1 cellular context compared by ENCODE assay signal in the genomic region with DNA sequence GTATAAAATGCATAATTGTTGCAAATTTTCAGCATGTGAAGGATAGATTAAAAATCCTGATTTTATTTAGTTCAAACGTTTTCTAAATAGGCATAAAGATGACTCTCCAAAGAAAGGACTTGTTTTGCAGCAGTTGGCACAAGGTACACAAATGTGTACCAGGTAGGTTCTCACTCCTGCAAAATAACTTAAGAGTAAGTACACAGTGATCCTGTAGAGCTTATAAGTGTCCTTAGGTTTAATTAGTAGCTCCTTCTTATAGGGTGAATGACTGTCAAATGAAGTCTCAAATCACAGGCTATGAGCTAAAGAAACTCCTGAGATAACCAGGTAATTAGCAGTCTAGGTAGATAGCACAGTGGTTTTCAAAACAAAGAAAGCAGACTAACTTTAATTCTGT.
TF ChIP-seq lines count a peak whose summit lies in the region.

No MANE protein-coding gene starts in this region.

TF ChIP-seq in GM23338, 12 proteins besides CTCF, POLR2A, EP300 and RAD21 (continued from another document):
- TF ChIP-seq REST (IDR thresholded peaks at IDR 0.05; ENCODE audit: unreplicated experiment) (no peak), CREB1 (CRISPR knock-in tag; IDR thresholded peaks at IDR 0.05; ENCODE audit: low read depth) (no peak)
TF ChIP-seq in GM23338: peak in this region for 0.
